15 cellular contexts compared by ENCODE assay signal in the genomic region with DNA sequence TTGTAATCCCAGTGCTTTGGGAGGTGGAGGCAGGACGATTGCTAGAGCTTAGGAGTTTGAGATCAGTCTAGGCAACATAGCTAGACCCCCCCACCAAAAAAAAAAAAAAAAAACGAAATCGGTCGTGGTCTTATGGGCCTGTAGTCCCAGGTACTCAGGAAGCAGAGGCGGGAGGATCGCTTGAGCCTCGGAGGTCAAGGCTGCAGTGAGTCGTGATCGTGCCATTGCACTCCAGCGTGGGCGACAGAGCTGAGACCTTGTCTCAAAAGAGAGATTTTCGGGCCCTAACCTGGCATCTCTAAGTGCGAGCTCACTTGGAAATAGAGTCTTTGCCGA. TPM values are rescaled to one million over a fixed set of nuclear protein-coding genes. Genes with fewer than 3 reads are reported as not detected.
A peak's percentile ranks its signal among the peaks of the same experiment; 100 is the strongest.
DNase-seq lines count a peak whose midpoint lies in the region; ATAC-seq and TF ChIP-seq lines count a peak whose summit lies in the region.
"Had no signal": no experiment of that assay in that cellular context is flagged by ENCODE, and none has a peak within 500 bp of the region (broad histone marks: within the 10 kb centered on the region; RNA-seq: fewer than 3 reads in every experiment).

No MANE protein-coding gene starts in this region.

- no peak for TF ChIP-seq CTCF in coronary artery (IDR thresholded peaks at IDR 0.05)

- H3K27ac Mint-ChIP-seq in activated T-cell treated with anti-CD3 and anti-CD28 coated beads, Interleukin-2, amount 50 U/mL, for 72 hours: peak overlapping the region; percentile 31
- peak overlapping the region; percentile 54 to 57 for H3K27ac Mint-ChIP-seq in T-cell
- peak overlapping the region; percentile 76 for H3K27ac Mint-ChIP-seq in stimulated activated naive CD8-positive, alpha-beta T cell treated with anti-CD3 and anti-CD28 coated beads, Interleukin-15, Interleukin-2, amounts not matched to agents 100 ng/mL and 50 ng/mL, for 24 hours

- POLR2A ChIA-PET in T-cell (lab: Charles Lee): interaction anchor here in 1 of 2 donors (0.6 kb wide), 1 partner anchor 26 kb away, joined by 6 read pairs; no protein-coding TSS in a partner anchor

- H3K4me3 Mint-ChIP-seq in activated T-cell treated with anti-CD3 and anti-CD28 coated beads, Interleukin-2, amount 50 U/mL, for 72 hours: peak overlapping the region; percentile 50 to 65
- peak overlapping the region; percentile 43 to 82 (median 51) for H3K4me3 Mint-ChIP-seq in T-cell
- peak overlapping the region; percentile 59 for H3K4me3 Mint-ChIP-seq in stimulated activated naive CD8-positive, alpha-beta T cell treated with anti-CD3 and anti-CD28 coated beads, Interleukin-15, Interleukin-2, amounts not matched to agents 100 ng/mL and 50 ng/mL, for 24 hours

- peaks cover 99% of the 10 kb centered on the region for H3K27me3 ChIP-seq in iPS-18a (ENCODE audit: control insufficient read depth, insufficient read depth, low read length)
- H3K27me3 ChIP-seq: body of pancreas had no signal

- H3K9ac ChIP-seq in iPS-18a (ENCODE audit: low read length): no peak overlapping the region

- H3K9me3 ChIP-seq in iPS-18a (ENCODE audit: control insufficient read depth, low read depth, low read length): no peaks in the 10 kb centered on the region
- H3K9me3 ChIP-seq: body of pancreas had no signal

- H3K36me3 ChIP-seq in iPS-18a (ENCODE audit: control insufficient read depth, low read depth, low read length): no peaks in the 10 kb centered on the region

- no peaks in the 10 kb centered on the region for H3K27me3 Mint-ChIP-seq in activated T-cell treated with anti-CD3 and anti-CD28 coated beads, Interleukin-2, amount 50 U/mL, for 72 hours (ENCODE audit: low read depth)
- peaks cover 0 to 4% of the 10 kb centered on the region in 2 donors for H3K27me3 Mint-ChIP-seq in T-cell
- no peaks in the 10 kb centered on the region for H3K27me3 Mint-ChIP-seq in stimulated activated naive CD8-positive, alpha-beta T cell treated with anti-CD3 and anti-CD28 coated beads, Interleukin-15, Interleukin-2, amounts not matched to agents 100 ng/mL and 50 ng/mL, for 24 hours

- H3K9me3 Mint-ChIP-seq in activated T-cell treated with anti-CD3 and anti-CD28 coated beads, Interleukin-2, amount 50 U/mL, for 72 hours: no peaks in the 10 kb centered on the region
- no peaks in the 10 kb centered on the region for H3K9me3 Mint-ChIP-seq in T-cell
- H3K9me3 Mint-ChIP-seq in stimulated activated naive CD8-positive, alpha-beta T cell treated with anti-CD3 and anti-CD28 coated beads, Interleukin-15, Interleukin-2, amounts not matched to agents 100 ng/mL and 50 ng/mL, for 24 hours: no peaks in the 10 kb centered on the region

- CTCF ChIA-PET in T-cell (lab: Charles Lee): interaction anchor here in 1 of 2 donors (0.6 kb wide), 1 partner anchor 508 kb away, joined by 3 read pairs; no protein-coding TSS in a partner anchor

- H3K4me1 ChIP-seq in iPS-18a (ENCODE audit: control insufficient read depth, low read depth, low read length): peaks cover 3% of the 10 kb centered on the region

- H3K4me3 ChIP-seq in iPS-18a (ENCODE audit: low read length) (peak overlapping the region; percentile 38), coronary artery (no peak overlapping the region)
- H3K4me3 ChIP-seq: body of pancreas, SK-N-MC had no signal

- H3K36me3 Mint-ChIP-seq in activated T-cell treated with anti-CD3 and anti-CD28 coated beads, Interleukin-2, amount 50 U/mL, for 72 hours (ENCODE audit: insufficient read depth in 2 of 2): no peaks in the 10 kb centered on the region
- no peaks in the 10 kb centered on the region for H3K36me3 Mint-ChIP-seq in T-cell
- H3K36me3 Mint-ChIP-seq in stimulated activated naive CD8-positive, alpha-beta T cell treated with anti-CD3 and anti-CD28 coated beads, Interleukin-15, Interleukin-2, amounts not matched to agents 100 ng/mL and 50 ng/mL, for 24 hours (ENCODE audit: low read depth): no peaks in the 10 kb centered on the region

- no peak for ATAC-seq in activated T-cell treated with anti-CD3 and anti-CD28 coated beads, Interleukin-2, amount 50 U/mL, for 72 hours (replicated peaks in 1 of 2)
- no peak for ATAC-seq in T-cell (replicated peaks in 1 of 4)
- ATAC-seq in GM18867 (IDR thresholded peaks at IDR 0.05; ENCODE audit: unreplicated experiment): no peak
- ATAC-seq in GM19351 (IDR thresholded peaks at IDR 0.05; ENCODE audit: unreplicated experiment): no peak
- ATAC-seq: body of pancreas had no signal

- H3K27ac ChIP-seq in iPS-18a (ENCODE audit: low read length) (no peak overlapping the region), coronary artery (no peak overlapping the region)
- H3K27ac ChIP-seq: body of pancreas, dorsolateral prefrontal cortex, SK-N-MC had no signal

- H3K4me1 Mint-ChIP-seq in activated T-cell treated with anti-CD3 and anti-CD28 coated beads, Interleukin-2, amount 50 U/mL, for 72 hours (ENCODE audit: low read depth): peaks cover 29% of the 10 kb centered on the region
- peaks cover 18 to 21% (median 21%) of the 10 kb centered on the region in 3 donors for H3K4me1 Mint-ChIP-seq in T-cell
- H3K4me1 Mint-ChIP-seq in stimulated activated naive CD8-positive, alpha-beta T cell treated with anti-CD3 and anti-CD28 coated beads, Interleukin-15, Interleukin-2, amounts not matched to agents 100 ng/mL and 50 ng/mL, for 24 hours (ENCODE audit: low read depth): peaks cover 21% of the 10 kb centered on the region

- DNase-seq in activated T-cell treated with anti-CD3 and anti-CD28 coated beads, Interleukin-2, amount 50 U/mL, for 72 hours: no peak
- no peak for DNase-seq in activated T-cell treated with anti-CD3 and anti-CD28 coated beads, Interleukin-2, amount 50 U/mL, for 48 hours
- DNase-seq in T-cell (no peak), coronary artery (ENCODE audit: low spot score) (no peak)
- DNase-seq: body of pancreas; dorsolateral prefrontal cortex; hypothalamus; NCI-H146; NCI-H345; stimulated activated naive CD4-positive, alpha-beta T cell treated with Interleukin-2 at 50 U/mL for 16 hours had no signal

RNA-seq across cellular contexts. Expression of a gene that starts 7.0 kb away (rescaled TPM):
- 10 to 100 TPM; 28.2 to 40.3 TPM for total RNA-seq in activated T-cell treated with anti-CD3 and anti-CD28 coated beads, Interleukin-2, amount 50 U/mL, for 72 hours
- 10 to 100 TPM; 35.4 to 60.3 (median 53.5) TPM for total RNA-seq in T-cell

RNA-seq across cellular contexts. Expression of a gene that starts 8.3 kb away (rescaled TPM):
- 100 to 1,000 TPM; 232 to 268 TPM for total RNA-seq in activated T-cell treated with anti-CD3 and anti-CD28 coated beads, Interleukin-2, amount 50 U/mL, for 72 hours
- total RNA-seq in T-cell: 10 to 100 TPM; 40.8 to 55.3 (median 48.3) TPM

Comparison
In these comparisons a context has a peak if more than half of its experiments do, and no peak if none do; other contexts are left out.
1. RNA of a gene that starts 8.3 kb away (total RNA-seq): 232 to 268 TPM in activated T-cell treated with anti-CD3 and anti-CD28 coated beads, Interleukin-2, amount 50 U/mL, for 72 hours; 40.8 to 55.3 TPM in T-cell; every median in the first group is over 4 times any median in the second.
2. Peak in every context shown above with its lines, with median percentiles within 50 percentile points of each other: H3K27ac Mint-ChIP-seq and H3K4me3 Mint-ChIP-seq.